Comparison of ENCODE assay signal across 22 cellular contexts in the genomic region with DNA sequence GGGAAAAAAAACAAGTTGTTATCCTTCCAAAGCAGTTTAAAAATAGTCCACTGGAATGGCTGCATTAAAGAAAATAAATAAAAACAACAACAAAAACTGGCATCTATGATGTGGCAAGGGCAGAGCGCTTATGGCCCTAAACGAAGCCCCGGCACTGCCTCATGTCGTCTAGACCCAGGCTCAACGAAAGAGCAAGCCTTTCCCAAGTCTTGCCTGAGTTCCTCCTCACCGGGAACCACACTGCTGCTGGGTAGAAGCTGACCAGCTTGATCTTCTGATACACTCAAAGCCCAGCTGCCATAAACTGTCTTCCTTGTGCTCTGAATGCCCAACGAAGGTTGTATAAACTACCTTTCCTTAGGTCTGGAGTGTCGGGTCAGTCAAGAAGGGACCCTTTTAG.
"Had no signal": no experiment of that assay in that cellular context is flagged by ENCODE, and none has a peak within 500 bp of the region (broad histone marks: within the 10 kb centered on the region; RNA-seq: fewer than 3 reads in every experiment).

No MANE protein-coding gene starts in this region.

- DNase-seq: activated B cell treated with CpG ODN at 0.5 μM for 24 hours; activated CD4-positive, alpha-beta T cell treated with anti-CD3 and anti-CD28 coated beads for 4 hours; activated CD4-positive, alpha-beta T cell treated with anti-CD3 and anti-CD28 coated beads, Interleukin-2, amount 50 U/mL, for 48 hours; cerebellar nuclear complex; effector CD4-positive, alpha-beta T cell; hippocampal formation; kidney glomerular epithelial cell; left lung; naive thymus-derived CD4-positive, alpha-beta T cell; stimulated activated CD4-positive, alpha-beta T cell treated with anti-CD3 and anti-CD28 coated beads, Interleukin-12 subunit alpha, Interleukin-12 subunit beta, amount 100 ng/mL, for 4 hours; stimulated activated CD4-positive, alpha-beta T cell treated with anti-CD3 and anti-CD28 coated beads, Interleukin-4, amount 100 ng/mL, for 4 hours; substantia nigra; T-helper 9 cell; transverse colon had no signal

- H3K27ac Mint-ChIP-seq: activated B cell treated with CpG ODN at 0.5 μM for 24 hours; activated naive CD8-positive, alpha-beta T cell; activated T-helper 17 cell treated with anti-CD3 and anti-CD28 coated beads, Interleukin-2, amount 50 U/mL, for 72 hours; dendritic cell treated with granulocyte-macrophage colony-stimulating factor and Interleukin-4, amounts not matched to agents 40 ng/mL and 50 ng/mL, for 4 days; stimulated activated naive CD8-positive, alpha-beta T cell treated with anti-CD3 and anti-CD28 coated beads, Interleukin-15, Interleukin-2, amounts not matched to agents 100 ng/mL and 50 ng/mL, for 24 hours had no signal

- H3K27me3 ChIP-seq: adrenal gland, left lung, right atrium auricular region, transverse colon had no signal

- H3K36me3 Mint-ChIP-seq: activated naive CD8-positive, alpha-beta T cell had no signal

- H3K27me3 Mint-ChIP-seq: activated B cell treated with CpG ODN at 0.5 μM for 24 hours; activated naive CD8-positive, alpha-beta T cell; activated T-helper 17 cell treated with anti-CD3 and anti-CD28 coated beads, Interleukin-2, amount 50 U/mL, for 72 hours; dendritic cell treated with granulocyte-macrophage colony-stimulating factor and Interleukin-4, amounts not matched to agents 40 ng/mL and 50 ng/mL, for 4 days; naive thymus-derived CD4-positive, alpha-beta T cell; stimulated activated naive CD8-positive, alpha-beta T cell treated with anti-CD3 and anti-CD28 coated beads, Interleukin-15, Interleukin-2, amounts not matched to agents 100 ng/mL and 50 ng/mL, for 24 hours had no signal

- H3K27ac ChIP-seq: adrenal gland, left lung, prostate gland, transverse colon had no signal

- H3K4me3 Mint-ChIP-seq: activated B cell treated with CpG ODN at 0.5 μM for 24 hours; activated naive CD8-positive, alpha-beta T cell; activated T-helper 17 cell treated with anti-CD3 and anti-CD28 coated beads, Interleukin-2, amount 50 U/mL, for 72 hours; dendritic cell treated with granulocyte-macrophage colony-stimulating factor and Interleukin-4, amounts not matched to agents 40 ng/mL and 50 ng/mL, for 4 days; naive thymus-derived CD4-positive, alpha-beta T cell; stimulated activated naive CD8-positive, alpha-beta T cell treated with anti-CD3 and anti-CD28 coated beads, Interleukin-15, Interleukin-2, amounts not matched to agents 100 ng/mL and 50 ng/mL, for 24 hours had no signal

- H3K9me3 Mint-ChIP-seq: activated B cell treated with CpG ODN at 0.5 μM for 24 hours; activated T-helper 17 cell treated with anti-CD3 and anti-CD28 coated beads, Interleukin-2, amount 50 U/mL, for 72 hours; dendritic cell treated with granulocyte-macrophage colony-stimulating factor and Interleukin-4, amounts not matched to agents 40 ng/mL and 50 ng/mL, for 4 days; stimulated activated naive CD8-positive, alpha-beta T cell treated with anti-CD3 and anti-CD28 coated beads, Interleukin-15, Interleukin-2, amounts not matched to agents 100 ng/mL and 50 ng/mL, for 24 hours had no signal

- H3K9me3 ChIP-seq: adrenal gland, left lung, prostate gland, right atrium auricular region, transverse colon had no signal

- H3K4me3 ChIP-seq: adrenal gland, left lung, lung, prostate gland, right atrium auricular region, transverse colon had no signal

- ATAC-seq: activated T-helper 17 cell treated with anti-CD3 and anti-CD28 coated beads, Interleukin-2, amount 50 U/mL, for 72 hours; left lung; naive thymus-derived CD4-positive, alpha-beta T cell had no signal

- H3K4me1 Mint-ChIP-seq: activated B cell treated with CpG ODN at 0.5 μM for 24 hours; activated T-helper 17 cell treated with anti-CD3 and anti-CD28 coated beads, Interleukin-2, amount 50 U/mL, for 72 hours had no signal
